ENCODE assay signal across 18 cellular contexts in genomic region chr1:168273575-168273974, GRCh38.
"Had no signal": no experiment of that assay in that cellular context is flagged by ENCODE, and none has a peak within 500 bp of the region (broad histone marks: within the 10 kb centered on the region; RNA-seq: fewer than 3 reads in every experiment).

No MANE protein-coding gene starts in this region.

- H3K79me2 ChIP-seq: parathyroid adenoma had no signal

- H3K4me1 Mint-ChIP-seq: activated CD4-positive, alpha-beta T cell treated with anti-CD3 and anti-CD28 coated beads, Interleukin-2, amount 10 ng/mL, durations not matched to agents 24 days and 14 days had no signal

- H3K27me3 ChIP-seq: cardiac muscle cell, left lung, transverse colon, vagina had no signal

- H3K27ac Mint-ChIP-seq: activated B cell treated with CpG ODN at 0.5 μM for 24 hours; activated CD4-positive, alpha-beta T cell treated with anti-CD3 and anti-CD28 coated beads, Interleukin-2, amount 10 ng/mL, durations not matched to agents 24 days and 14 days; activated CD8-positive, alpha-beta T cell treated with anti-CD3 and anti-CD28 coated beads, Interleukin-2, amount 10 ng/mL, durations not matched to agents 7 days and 5 days; activated naive CD8-positive, alpha-beta T cell treated with anti-CD3 and anti-CD28 coated beads, Interleukin-2, amount 10 ng/mL, durations not matched to agents 7 days and 5 days had no signal

- H3K36me3 ChIP-seq: cardiac muscle cell, transverse colon, vagina had no signal

- H2AFZ ChIP-seq: parathyroid adenoma had no signal

- H3K4me3 Mint-ChIP-seq: activated B cell treated with CpG ODN at 0.5 μM for 24 hours; activated CD4-positive, alpha-beta T cell treated with anti-CD3 and anti-CD28 coated beads, Interleukin-2, amount 10 ng/mL, durations not matched to agents 24 days and 14 days; activated CD8-positive, alpha-beta T cell treated with anti-CD3 and anti-CD28 coated beads, Interleukin-2, amount 10 ng/mL, durations not matched to agents 7 days and 5 days; activated naive CD8-positive, alpha-beta T cell treated with anti-CD3 and anti-CD28 coated beads, Interleukin-2, amount 10 ng/mL, durations not matched to agents 7 days and 5 days; naive thymus-derived CD4-positive, alpha-beta T cell had no signal

- H3K4me1 ChIP-seq: left lung, parathyroid adenoma, transverse colon, vagina had no signal

- H3K9ac ChIP-seq: parathyroid adenoma had no signal

- H3K9me3 ChIP-seq: vagina had no signal

- DNase-seq: activated B cell treated with CpG ODN at 0.5 μM for 24 hours; activated CD4-positive, alpha-beta T cell treated with anti-CD3 and anti-CD28 coated beads, Interleukin-2, amount 10 ng/mL, durations not matched to agents 24 days and 14 days; activated CD8-positive, alpha-beta T cell treated with anti-CD3 and anti-CD28 coated beads, Interleukin-2, amount 10 ng/mL, durations not matched to agents 7 days and 5 days; activated naive CD4-positive, alpha-beta T cell; activated naive CD8-positive, alpha-beta T cell treated with anti-CD3 and anti-CD28 coated beads, Interleukin-2, amount 10 ng/mL, durations not matched to agents 7 days and 5 days; anterior cingulate cortex; erythroblast; left lung; mammary epithelial cell; naive thymus-derived CD4-positive, alpha-beta T cell; stimulated activated CD4-positive, alpha-beta T cell treated with anti-CD3 and anti-CD28 coated beads, Interleukin-15, amount 100 ng/mL, for 24 hours; stimulated activated CD4-positive, alpha-beta T cell treated with anti-CD3 and anti-CD28 coated beads, Interleukin-4, amount 100 ng/mL, for 1 hour; stimulated activated naive CD8-positive, alpha-beta T cell treated with anti-CD3 and anti-CD28 coated beads, Interleukin-15, Interleukin-2, amounts not matched to agents 100 U/mL and 50 U/mL, for 24 hours; T-helper 2 cell; transverse colon had no signal

- H3K4me3 ChIP-seq: cardiac muscle cell, left lung, transverse colon, vagina had no signal

- H3K27ac ChIP-seq: cardiac muscle cell, left lung, parathyroid adenoma, transverse colon, vagina had no signal

- ATAC-seq: activated CD8-positive, alpha-beta T cell treated with anti-CD3 and anti-CD28 coated beads, Interleukin-2, amount 10 ng/mL, durations not matched to agents 7 days and 5 days; left lung; naive thymus-derived CD4-positive, alpha-beta T cell; stimulated activated naive CD8-positive, alpha-beta T cell treated with anti-CD3 and anti-CD28 coated beads, Interleukin-15, Interleukin-2, amounts not matched to agents 100 U/mL and 50 U/mL, for 24 hours had no signal

- H3K27me3 Mint-ChIP-seq: activated B cell treated with CpG ODN at 0.5 μM for 24 hours; activated naive CD8-positive, alpha-beta T cell treated with anti-CD3 and anti-CD28 coated beads, Interleukin-2, amount 10 ng/mL, durations not matched to agents 7 days and 5 days had no signal
